In the genomic region with DNA sequence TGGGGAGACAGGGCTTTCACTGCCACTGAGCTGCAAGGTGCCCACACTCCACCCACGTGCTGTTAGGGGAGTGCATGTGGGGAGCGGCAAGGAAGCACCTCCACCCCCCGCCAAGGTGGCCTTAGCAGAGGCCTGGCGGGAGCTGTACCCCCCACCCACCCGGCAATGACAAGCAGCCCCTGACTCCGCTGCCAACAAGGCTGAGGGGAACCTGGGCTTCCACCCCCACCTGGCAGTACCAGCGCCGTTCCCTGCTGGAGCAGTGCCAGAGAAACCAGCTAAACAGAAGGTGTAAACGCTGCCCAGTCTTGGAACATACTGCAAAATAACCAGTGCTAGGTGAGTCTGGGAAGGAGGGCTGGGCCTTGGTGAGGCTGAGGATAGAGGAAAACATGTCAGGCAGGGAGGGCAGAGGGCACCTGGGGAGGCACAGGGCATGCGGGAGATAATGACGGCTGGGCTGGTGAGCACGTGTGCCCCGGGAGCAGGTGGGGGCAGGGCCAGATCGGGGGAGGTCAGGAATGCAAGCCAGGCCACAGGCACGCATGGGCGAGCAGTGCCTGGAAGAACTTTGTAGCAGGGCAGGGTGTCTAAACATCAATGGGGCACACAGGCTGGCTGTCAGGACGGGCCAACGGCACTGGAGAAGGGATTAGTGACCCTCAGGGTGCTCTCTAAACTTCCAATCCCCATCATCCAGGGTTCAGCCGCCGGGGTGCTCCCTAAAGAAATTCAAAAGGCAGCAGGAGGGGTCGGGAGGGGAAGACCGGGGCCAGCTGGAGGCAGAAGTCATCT, we compare ENCODE assay signal across 8 cellular contexts. TPM values are rescaled to one million over a fixed set of nuclear protein-coding genes. Genes with fewer than 3 reads are reported as not detected.
DNase-seq lines count a peak whose midpoint lies in the region; ATAC-seq and TF ChIP-seq lines count a peak whose summit lies in the region.

No MANE protein-coding gene starts in this region.

- no peaks in the 10 kb centered on the region for H3K9me3 ChIP-seq in OCI-LY1 (ENCODE audit: low read length)
- no peaks in the 10 kb centered on the region for H3K9me3 ChIP-seq in Karpas-422 (ENCODE audit: low read length)

- DNase-seq in EL (peak; percentile 28), Right ventricle myocardium superior (peak; percentile 79), retinal pigment epithelial cell (ENCODE audit: low read depth) (peak; percentile 30), Karpas-422 (no peak)
- DNase-seq in effector CD4-positive, alpha-beta T cell: no peak

- TF ChIP-seq CTCF in OCI-LY1 (IDR thresholded peaks at IDR 0.05; ENCODE audit: low read length) (no peak), retinal pigment epithelial cell (conservative IDR thresholded peaks at IDR 0.05; ENCODE audit: low read depth, low read length) (no peak)

- H4K20me1 ChIP-seq in OCI-LY1 (ENCODE audit: insufficient read depth, low read length): no peaks in the 10 kb centered on the region
- peaks cover 4% of the 10 kb centered on the region for H4K20me1 ChIP-seq in Karpas-422 (ENCODE audit: insufficient read depth, low read depth, low read length)

- intact Hi-C loops in Right ventricle myocardium superior (cut with DNase I): loop anchor here (10.0 kb wide), 1 partner anchor 47 kb away; no protein-coding TSS in a partner anchor

- no peaks in the 10 kb centered on the region for H3K27me3 ChIP-seq in OCI-LY1 (ENCODE audit: insufficient read depth, low read length)
- no peaks in the 10 kb centered on the region for H3K27me3 ChIP-seq in Karpas-422 (ENCODE audit: low read length)

- H3K9ac ChIP-seq in OCI-LY1 (ENCODE audit: low read length) (peak overlapping the region; percentile 65), Karpas-422 (ENCODE audit: low read length) (no peak overlapping the region)

- H3K36me3 ChIP-seq in OCI-LY1 (ENCODE audit: insufficient read depth, low read length): peaks cover 19% of the 10 kb centered on the region
- H3K36me3 ChIP-seq in Karpas-422 (ENCODE audit: insufficient read depth, low read length): no peaks in the 10 kb centered on the region; the same call in 1 of the 2 replicates

- no peak overlapping the region for H2AFZ ChIP-seq in OCI-LY1 (ENCODE audit: low read length)
- no peak overlapping the region for H2AFZ ChIP-seq in Karpas-422 (ENCODE audit: low read length)

- H3K27ac ChIP-seq in OCI-LY1 (ENCODE audit: low read depth, low read length, poor library complexity, severe bottlenecking) (peak overlapping the region; percentile 96), Karpas-422 (ENCODE audit: low read length) (no peak overlapping the region)

- peak; percentile 72 for ATAC-seq in Right ventricle myocardium superior (ENCODE audit: poor library complexity)
- no peak for ATAC-seq in HG03039 (IDR thresholded peaks at IDR 0.05; ENCODE audit: unreplicated experiment)
- ATAC-seq in GM18520 (IDR thresholded peaks at IDR 0.05; ENCODE audit: unreplicated experiment): no peak

- no peaks in the 10 kb centered on the region for H3K9me2 ChIP-seq in OCI-LY1 (ENCODE audit: low read depth, low read length)
- H3K9me2 ChIP-seq in Karpas-422 (replicated peaks; ENCODE audit: insufficient read depth, low read length): no peaks in the 10 kb centered on the region

- H3K79me2 ChIP-seq in OCI-LY1 (ENCODE audit: insufficient read depth, low read length) (peaks cover 41% of the 10 kb centered on the region), Karpas-422 (ENCODE audit: low read length) (peaks cover 94% of the 10 kb centered on the region)

- H3K4me1 ChIP-seq in OCI-LY1 (ENCODE audit: insufficient read depth, low read length, severe bottlenecking) (peaks cover 100% of the 10 kb centered on the region), Karpas-422 (ENCODE audit: low read length) (peaks cover 64% of the 10 kb centered on the region)

- peak overlapping the region; percentile 68 for H3K4me2 ChIP-seq in OCI-LY1 (ENCODE audit: low read length)
- H3K4me2 ChIP-seq in Karpas-422 (ENCODE audit: low read depth, low read length, poor library complexity, severe bottlenecking): no peak overlapping the region

- H3K4me3 ChIP-seq in OCI-LY1 (ENCODE audit: low read depth, low read length, poor library complexity, severe bottlenecking): peak overlapping the region; percentile 23
- H3K4me3 ChIP-seq in retinal pigment epithelial cell (ENCODE audit: low read length): no peak overlapping the region
- H3K4me3 ChIP-seq in Karpas-422 (ENCODE audit: low read length): no peak overlapping the region

- H3F3A ChIP-seq in OCI-LY1 (ENCODE audit: insufficient read depth, low read length): no peaks in the 10 kb centered on the region; the same call in 1 of the 2 replicates

RNA-seq across cellular contexts. Expression of gene CERK, which starts 6.6 kb away (rescaled TPM):
- total RNA-seq in Right ventricle myocardium superior: 69.0 TPM
- 53.8 and 79.0 TPM in 2 replicates for total RNA-seq in Karpas-422 (2014; rRNA removed; shearing (Covaris generic); ENCODE audit: low replicate concordance)

RNA-seq across cellular contexts. Expression of gene TBC1D22A, which starts 31.0 kb away (rescaled TPM):
- 14.0 TPM for total RNA-seq in Right ventricle myocardium superior
- 27.7 and 39.2 TPM in 2 replicates for total RNA-seq in Karpas-422 (2014; rRNA removed; shearing (Covaris generic); ENCODE audit: low replicate concordance)

Comparison
In these comparisons a context has a peak if more than half of its experiments do, and no peak if none do; other contexts are left out.
1. DNase-seq: peak in EL (single experiment), Right ventricle myocardium superior (single experiment) and retinal pigment epithelial cell (single experiment); none in effector CD4-positive, alpha-beta T cell (single experiment) and Karpas-422 (single experiment).